In the genomic region with DNA sequence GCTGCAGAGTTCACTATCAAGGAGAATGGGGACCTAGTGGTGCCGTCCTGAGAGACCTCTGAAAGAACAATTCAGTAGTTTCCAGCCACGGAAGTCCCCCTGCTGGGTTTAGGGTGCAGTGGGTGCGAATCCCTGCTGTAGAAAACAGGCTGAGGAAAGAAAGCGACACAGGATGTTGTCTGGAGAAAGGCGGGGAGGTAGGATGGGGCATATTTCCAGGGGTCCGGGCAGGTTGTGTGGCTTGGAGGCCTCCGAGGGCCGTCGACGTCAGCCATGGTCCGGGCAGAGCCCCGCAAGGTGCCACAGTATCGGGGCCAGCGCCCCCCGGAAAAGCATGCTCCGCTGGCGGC, we compare ENCODE assay signal across 8 cellular contexts. TPM values are rescaled to one million over a fixed set of nuclear protein-coding genes. Genes with fewer than 3 reads are reported as not detected.
A peak's percentile ranks its signal among the peaks of the same experiment; 100 is the strongest.
DNase-seq lines count a peak whose midpoint lies in the region; ATAC-seq and TF ChIP-seq lines count a peak whose summit lies in the region.

No MANE protein-coding gene starts in this region.

- H3K27ac ChIP-seq in OCI-LY7 (ENCODE audit: low read depth, low read length, poor library complexity, severe bottlenecking) = peak overlapping the region; percentile 94
- peak overlapping the region; percentile 100 for H3K27ac ChIP-seq in cardiac muscle cell
- peak overlapping the region; percentile 91 for H3K27ac ChIP-seq in rectal smooth muscle tissue (ENCODE audit: low read depth, low read length)

- H3K36me3 Mint-ChIP-seq in activated naive CD4-positive, alpha-beta T cell treated with anti-CD3 and anti-CD28 coated beads for 36 hours (ENCODE audit: low read depth) = peaks cover 23% of the 10 kb centered on the region

- TF ChIP-seq CTCF in OCI-LY7 (conservative IDR thresholded peaks at IDR 0.05; ENCODE audit: low read length) (no peak), cardiac muscle cell (IDR thresholded peaks at IDR 0.05; ENCODE audit: low read depth, low read length) (peak; percentile 22)

- peak overlapping the region; percentile 91 for H2AFZ ChIP-seq in OCI-LY7 (ENCODE audit: low read length)

- POLR2A ChIA-PET in OCI-LY7 (lab: Charles Lee) = no interaction called here

- H3K4me1 Mint-ChIP-seq in activated naive CD4-positive, alpha-beta T cell treated with anti-CD3 and anti-CD28 coated beads for 36 hours (ENCODE audit: low read depth) = peaks cover 56% of the 10 kb centered on the region

- no peaks in the 10 kb centered on the region for H3K27me3 Mint-ChIP-seq in activated naive CD4-positive, alpha-beta T cell treated with anti-CD3 and anti-CD28 coated beads for 36 hours (ENCODE audit: low read depth)

- intact Hi-C loops in OCI-LY7 (cut with micrococcal nuclease; ENCODE audit: unreplicated experiment) = loop anchor here (1.0 to 5.0 kb wide), 3 partner anchors 96 to 738 kb away; partner anchors contain the start of genes CCNYL1, METTL21A and PIKFYVE
- intact Hi-C loops in activated naive CD4-positive, alpha-beta T cell treated with anti-CD3 and anti-CD28 coated beads for 36 hours (cut with micrococcal nuclease) = loop anchor here (1.0 to 5.0 kb wide), 14 partner anchors 14 to 1370 kb away; partner anchors contain the start of genes CCNYL1, EEF1B2, FASTKD2 and MDH1B

- no peaks in the 10 kb centered on the region for H3K9me3 ChIP-seq in OCI-LY7 (ENCODE audit: low read length)
- H3K9me3 ChIP-seq in cardiac muscle cell (ENCODE audit: low read depth) = no peaks in the 10 kb centered on the region

- H3K9me3 Mint-ChIP-seq in activated naive CD4-positive, alpha-beta T cell treated with anti-CD3 and anti-CD28 coated beads for 36 hours = no peaks in the 10 kb centered on the region

- DNase-seq in NCI-H510A treated with DMSO at 0.1 percent for 48 hours (lab: John Stamatoyannopoulos, UW) (peak; percentile 15), NCI-H510A (lab: John Stamatoyannopoulos, UW) (no peak), OCI-LY7 (ENCODE audit: low spot score) (peak; percentile 55), cardiac muscle cell (ENCODE audit: low read depth in 1 of 2, low spot score in 1 of 2) (peak in 1 of 2 donors; percentile 50), GF-D8 (lab: John Stamatoyannopoulos, UW) (no peak)
- peak; percentile 74 for DNase-seq in activated naive CD4-positive, alpha-beta T cell treated with anti-CD3 and anti-CD28 coated beads for 36 hours

- H3K4me3 Mint-ChIP-seq in activated naive CD4-positive, alpha-beta T cell treated with anti-CD3 and anti-CD28 coated beads for 36 hours = peak overlapping the region; percentile 98

- peak overlapping the region; percentile 96 for H3K9ac ChIP-seq in rectal smooth muscle tissue (ENCODE audit: low read length)

- peaks cover 16% of the 10 kb centered on the region for H3K36me3 ChIP-seq in OCI-LY7 (ENCODE audit: insufficient read depth, low read length)
- no peaks in the 10 kb centered on the region for H3K36me3 ChIP-seq in cardiac muscle cell
- no peaks in the 10 kb centered on the region for H3K36me3 ChIP-seq in rectal smooth muscle tissue (ENCODE audit: control insufficient read depth, insufficient read depth, low read length)

- H3K79me2 ChIP-seq in OCI-LY7 (ENCODE audit: insufficient read depth, low read depth, low read length) = peaks cover 34% of the 10 kb centered on the region

- peaks cover 22% of the 10 kb centered on the region for H4K20me1 ChIP-seq in OCI-LY7 (ENCODE audit: insufficient read depth, low read length)

- BruUV-seq in OCI-LY7 (replicated peaks; lab: Mats Ljungman, UMichigan) = no TSS peak

- H3K4me3 ChIP-seq in OCI-LY7 (ENCODE audit: low read depth, low read length, poor library complexity, severe bottlenecking) (peak overlapping the region; percentile 91), cardiac muscle cell (peak overlapping the region; percentile 63), rectal smooth muscle tissue (ENCODE audit: low read length) (peak overlapping the region; percentile 92)

- CTCF ChIA-PET in OCI-LY7 (lab: Charles Lee; ENCODE audit: unreplicated experiment) = no interaction called here
- CTCF ChIA-PET in activated naive CD4-positive, alpha-beta T cell treated with anti-CD3 and anti-CD28 coated beads for 36 hours (lab: Charles Lee) = no interaction called here

- H3K4me2 ChIP-seq in OCI-LY7 (ENCODE audit: low read length) = peak overlapping the region; percentile 86

- no peaks in the 10 kb centered on the region for H3K9me2 ChIP-seq in OCI-LY7 (ENCODE audit: insufficient read depth, low read length)

- peaks cover 45% of the 10 kb centered on the region for H3K4me1 ChIP-seq in OCI-LY7 (ENCODE audit: insufficient read depth, low read length, poor library complexity, severe bottlenecking)
- peaks cover 12% of the 10 kb centered on the region for H3K4me1 ChIP-seq in cardiac muscle cell (ENCODE audit: low read depth)
- H3K4me1 ChIP-seq in rectal smooth muscle tissue (ENCODE audit: control insufficient read depth, insufficient read depth, low read length) = peaks cover 10% of the 10 kb centered on the region

- peak overlapping the region; percentile 100 for H3K27ac Mint-ChIP-seq in activated naive CD4-positive, alpha-beta T cell treated with anti-CD3 and anti-CD28 coated beads for 36 hours

- H3K27me3 ChIP-seq in cardiac muscle cell (no peaks in the 10 kb centered on the region), rectal smooth muscle tissue (ENCODE audit: control insufficient read depth, insufficient read depth, low read length) (no peaks in the 10 kb centered on the region)

- peak; percentile 18 for ATAC-seq in HG02642 (IDR thresholded peaks at IDR 0.05; ENCODE audit: poor library complexity, unreplicated experiment)

RNA-seq across cellular contexts. Expression of gene CREB1, which starts 0.8 kb away (rescaled TPM):
- total RNA-seq in OCI-LY7 (2014; rRNA removed; shearing (Covaris generic)) = 40.3 and 54.3 TPM in 2 replicates
- total RNA-seq in OCI-LY7 (2022) (84.9 and 98.5 TPM in 2 replicates), cardiac muscle cell (24.1 and 48.9 TPM in 2 replicates)
- 10 to 100 TPM; 93.7 to 97.7 TPM for total RNA-seq in activated naive CD4-positive, alpha-beta T cell treated with anti-CD3 and anti-CD28 coated beads for 36 hours
- 31.9 and 54.0 TPM in 2 replicates for polyA plus RNA-seq in cardiac muscle cell

Comparison
In these comparisons a context has a peak if more than half of its experiments do, and no peak if none do; other contexts are left out.
1. DNase-seq: peak in NCI-H510A treated with DMSO at 0.1 percent for 48 hours (single experiment), OCI-LY7 (single experiment) and activated naive CD4-positive, alpha-beta T cell treated with anti-CD3 and anti-CD28 coated beads for 36 hours (single experiment); none in NCI-H510A (single experiment) and GF-D8 (single experiment).
2. Peak in every context shown above with its lines, with median percentiles within 50 percentile points of each other: H3K27ac ChIP-seq and H3K4me3 ChIP-seq.